Comparison of ENCODE assay signal across 1 cellular context in the genomic region with DNA sequence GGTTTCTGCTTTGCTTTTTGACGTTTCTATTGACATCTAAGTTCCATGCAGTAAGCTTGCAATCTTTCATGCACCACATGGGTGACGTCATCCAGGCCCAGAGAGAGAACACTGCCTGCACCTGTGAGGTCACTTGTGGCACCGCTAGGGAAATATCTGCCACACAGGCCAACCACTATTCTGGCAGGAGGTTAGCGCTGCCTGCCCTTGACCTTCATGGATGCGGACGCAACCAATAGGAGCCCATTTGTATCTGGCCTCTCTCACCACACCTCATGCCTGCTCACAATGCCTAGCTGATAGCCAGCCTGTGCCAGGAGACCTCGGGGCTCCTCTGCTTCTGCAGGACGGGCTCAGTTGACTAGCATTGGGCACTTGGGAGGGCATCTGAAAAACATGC.
A peak's percentile ranks its signal among the peaks of the same experiment; 100 is the strongest.
TF ChIP-seq lines count a peak whose summit lies in the region.

No MANE protein-coding gene starts in this region.

TF ChIP-seq in GM12878, 131 proteins besides CTCF, POLR2A, EP300 and RAD21 (continued from another document):
- TF ChIP-seq E4F1 (IDR thresholded peaks at IDR 0.05; ENCODE audit: borderline replicate concordance, partially characterized antibody) (no peak), MTA2 (IDR thresholded peaks at IDR 0.05; ENCODE audit: low read depth) (no peak), ATF7 (IDR thresholded peaks at IDR 0.05; ENCODE audit: low read depth) (peak; percentile 68)
